2 cellular contexts compared by ENCODE assay signal in the genomic region with DNA sequence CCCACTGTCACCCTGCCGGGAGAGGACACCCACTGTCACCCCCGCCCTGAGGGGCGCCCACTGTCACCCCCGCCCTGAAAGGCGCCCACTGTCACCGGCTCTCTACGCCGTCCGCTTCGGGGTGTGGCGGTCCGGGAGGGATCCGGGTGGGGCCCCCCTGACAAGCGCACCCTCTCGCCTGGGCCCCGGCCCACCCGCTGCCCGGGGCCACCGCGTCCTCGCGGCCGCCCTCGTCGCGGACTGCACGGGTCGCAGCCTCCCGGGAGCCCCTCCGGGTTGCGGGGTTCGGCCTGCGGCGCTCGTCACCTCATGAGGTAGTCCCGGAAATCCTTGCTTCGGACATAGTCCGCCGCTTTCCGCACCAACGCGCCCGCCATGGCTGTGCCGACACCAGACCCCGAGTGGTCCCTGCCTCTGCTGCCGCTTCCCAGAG.
TF ChIP-seq lines count a peak whose summit lies in the region.

No MANE protein-coding gene starts in this region.

TF ChIP-seq in K562, 482 proteins besides CTCF, POLR2A, EP300 and RAD21 (continued from another document and continues in another):
- peak; percentile 59; the same call in 1 of the 2 replicates for TF ChIP-seq ZBTB33 (CRISPR knock-in tag; IDR thresholded peaks at IDR 0.05)
- TF ChIP-seq ZNF717 (CRISPR knock-in tag; IDR thresholded peaks at IDR 0.05), result no peak
- TF ChIP-seq ZBTB11 (CRISPR knock-in tag; IDR thresholded peaks at IDR 0.05), result no peak
- no peak for TF ChIP-seq KLF6 (CRISPR knock-in tag; IDR thresholded peaks at IDR 0.05; ENCODE audit: borderline replicate concordance)
- TF ChIP-seq STAG1 (CRISPR knock-in tag; IDR thresholded peaks at IDR 0.05; ENCODE audit: borderline replicate concordance), result 0 out of 2 replicates have a peak, but pooled peaks have one; percentile 20
- no peak for TF ChIP-seq RBM22 (IDR thresholded peaks at IDR 0.05; ENCODE audit: low read depth, low read length, poor library complexity, severe bottlenecking)
- no peak for TF ChIP-seq XRCC5 (IDR thresholded peaks at IDR 0.05; ENCODE audit: low read depth, low read length)
- TF ChIP-seq ERF (CRISPR knock-in tag; IDR thresholded peaks at IDR 0.05), result no peak
- TF ChIP-seq SP2 (IDR thresholded peaks at IDR 0.05; ENCODE audit: extremely low read depth, low read depth, low read length, poor library complexity, severe bottlenecking), result no peak
- TF ChIP-seq POLR2AphosphoS2 (IDR thresholded peaks at IDR 0.05; ENCODE audit: low read length), result no peak
- TF ChIP-seq ZNF324 (CRISPR knock-in tag; IDR thresholded peaks at IDR 0.05), result no peak
- TF ChIP-seq IRF1 (CRISPR knock-in tag; IDR thresholded peaks at IDR 0.05; ENCODE audit: borderline replicate concordance), result no peak
- TF ChIP-seq TCFL5 (CRISPR knock-in tag; conservative IDR thresholded peaks at IDR 0.05), result no peak
- TF ChIP-seq SRF (CRISPR knock-in tag; IDR thresholded peaks at IDR 0.05), result no peak; a peak in 1 of 4 replicates
- 0 out of 4 replicates have a peak, but pooled peaks of 1 of the 2 experiments have one; percentile 25 for TF ChIP-seq NONO (IDR thresholded peaks at IDR 0.05; ENCODE audit: low read depth in 2 of 2, low read length in 1 of 2)
- TF ChIP-seq MYBL2 (IDR thresholded peaks at IDR 0.05; ENCODE audit: low read depth), result no peak
- TF ChIP-seq MYBL2 (CRISPR knock-in tag; IDR thresholded peaks at IDR 0.05; ENCODE audit: borderline replicate concordance), result no peak
- no peak for TF ChIP-seq DACH1 (IDR thresholded peaks at IDR 0.05; ENCODE audit: partially characterized antibody)
- no peak for TF ChIP-seq SP1 (CRISPR knock-in tag; IDR thresholded peaks at IDR 0.05)
- 0 out of 2 replicates have a peak, but pooled peaks have one; percentile 17 for TF ChIP-seq HINFP (tag; conservative IDR thresholded peaks at IDR 0.05; ENCODE audit: low read depth)
- TF ChIP-seq CAMTA2 (CRISPR knock-in tag; conservative IDR thresholded peaks at IDR 0.05), result no peak
- peak; percentile 41; the same call in 1 of the 2 replicates for TF ChIP-seq TGIF2 (CRISPR knock-in tag; IDR thresholded peaks at IDR 0.05)
- TF ChIP-seq C11orf30 (IDR thresholded peaks at IDR 0.05; ENCODE audit: low read depth), result no peak
- TF ChIP-seq KDM5B (IDR thresholded peaks at IDR 0.05; ENCODE audit: insufficient replicate concordance, low read depth, low read length), result peak; percentile 86
- no peak for TF ChIP-seq CREBBP (IDR thresholded peaks at IDR 0.05; ENCODE audit: low read depth, low read length)
- no peak for TF ChIP-seq ZNF146 (CRISPR knock-in tag; IDR thresholded peaks at IDR 0.05; ENCODE audit: unreplicated experiment)
- no peak for TF ChIP-seq PTRF (tag; IDR thresholded peaks at IDR 0.05)
- no peak for TF ChIP-seq NBN (IDR thresholded peaks at IDR 0.05; ENCODE audit: low read depth)

TF ChIP-seq in liver, 16 proteins besides CTCF, POLR2A, EP300 and RAD21 (continued from another document):
- TF ChIP-seq REST (IDR thresholded peaks at IDR 0.05) (peak; percentile 52), RXRA (IDR thresholded peaks at IDR 0.05) (peak; percentile 62 to 69)
